Comparison of ENCODE assay signal across 25 cellular contexts in the genomic region with DNA sequence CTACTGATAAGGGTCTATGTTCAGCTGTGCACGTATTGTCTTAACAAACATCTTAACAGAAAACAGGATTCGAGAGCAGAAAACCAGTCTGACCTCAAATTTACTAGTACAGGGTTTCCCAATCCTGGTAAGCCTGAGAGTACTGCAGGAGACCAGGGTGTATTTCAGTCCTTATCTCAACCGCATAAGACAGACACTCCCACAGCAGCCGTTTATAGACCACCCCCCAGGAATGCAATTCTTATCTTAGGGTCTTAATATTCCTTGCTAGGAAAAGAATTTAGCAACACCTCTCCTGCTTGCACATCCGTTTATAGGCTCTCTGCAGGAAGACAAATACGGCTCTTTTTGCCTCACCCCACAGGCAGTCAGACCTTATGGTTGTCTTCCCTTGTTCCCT.
"Had no signal": no experiment of that assay in that cellular context is flagged by ENCODE, and none has a peak within 500 bp of the region (broad histone marks: within the 10 kb centered on the region; RNA-seq: fewer than 3 reads in every experiment).

No MANE protein-coding gene starts in this region.

- H3K4me3 ChIP-seq: dorsolateral prefrontal cortex, gastrocnemius medialis, heart left ventricle, hepatocyte, left lung, neural progenitor cell, right lobe of liver, stomach, thyroid gland, vagina had no signal

- H3K4me1 Mint-ChIP-seq: naive thymus-derived CD4-positive, alpha-beta T cell; nephron had no signal

- H3K4me1 ChIP-seq: gastrocnemius medialis, heart left ventricle, left lung, parathyroid adenoma, right lobe of liver, thyroid gland, vagina had no signal

- H3K27ac Mint-ChIP-seq: naive thymus-derived CD4-positive, alpha-beta T cell; nephron; neural progenitor cell; progenitor cell of endocrine pancreas had no signal

- H3K9me3 ChIP-seq: gastrocnemius medialis, thyroid gland, vagina had no signal

- H3K27me3 Mint-ChIP-seq: progenitor cell of endocrine pancreas had no signal

- H3K27me3 ChIP-seq: gastrocnemius medialis, heart left ventricle, hepatocyte, left lung, neural progenitor cell, right lobe of liver, stomach, thyroid gland, vagina had no signal

- H3K9ac ChIP-seq: neural progenitor cell, parathyroid adenoma had no signal

- H3K27ac ChIP-seq: dorsolateral prefrontal cortex, epithelial cell of prostate, gastrocnemius medialis, heart left ventricle, hepatocyte, left lung, neural progenitor cell, parathyroid adenoma, right lobe of liver, stomach, thyroid gland, vagina had no signal

- H3K4me3 Mint-ChIP-seq: naive thymus-derived CD4-positive, alpha-beta T cell; nephron; neural progenitor cell had no signal

- DNase-seq: dorsolateral prefrontal cortex; effector CD4-positive, alpha-beta T cell; foreskin fibroblast; gastrocnemius medialis; heart left ventricle; left cardiac atrium; left lung; mesenchymal stem cell; midbrain; naive thymus-derived CD4-positive, alpha-beta T cell; right lobe of liver; small intestine; stimulated activated CD4-positive, alpha-beta T cell treated with anti-CD3 and anti-CD28 coated beads, Interleukin-15, amount 100 ng/mL, for 24 hours; stimulated activated CD4-positive, alpha-beta T cell treated with anti-CD3 and anti-CD28 coated beads, Interleukin-2, amount 100 ng/mL, for 48 hours; stimulated activated naive CD4-positive, alpha-beta T cell; stomach; thyroid gland; trophoblast cell had no signal

- H3K36me3 ChIP-seq: gastrocnemius medialis, heart left ventricle, left lung, neural progenitor cell, right lobe of liver, stomach, thyroid gland, vagina had no signal
